Comparison of ENCODE assay signal across 9 cellular contexts in the genomic region with DNA sequence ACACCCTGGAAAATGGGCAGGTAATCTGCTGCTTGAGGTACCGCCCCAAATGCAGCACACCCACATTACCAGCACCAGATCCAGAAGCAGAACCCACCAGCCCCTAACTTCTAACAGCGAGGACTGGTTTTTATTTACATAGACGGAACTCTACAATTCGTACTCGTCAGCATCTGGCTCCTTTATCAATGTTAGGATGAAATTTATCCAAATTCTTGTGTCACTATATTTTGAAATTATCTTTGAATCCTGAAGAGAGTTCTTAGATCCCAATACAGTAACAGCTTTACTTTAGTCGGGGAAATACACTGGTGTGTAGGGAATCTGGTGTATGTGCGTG. TPM values are rescaled to one million over a fixed set of nuclear protein-coding genes. Genes with fewer than 3 reads are reported as not detected.
DNase-seq lines count a peak whose midpoint lies in the region; ATAC-seq and TF ChIP-seq lines count a peak whose summit lies in the region.
"Had no signal": no experiment of that assay in that cellular context is flagged by ENCODE, and none has a peak within 500 bp of the region (broad histone marks: within the 10 kb centered on the region; RNA-seq: fewer than 3 reads in every experiment).

No MANE protein-coding gene starts in this region.

- H2BK5ac ChIP-seq in mesenchymal stem cell (ENCODE audit: low read depth, low read length, poor library complexity, severe bottlenecking): no peak overlapping the region

- intact Hi-C loops in body of pancreas (cut with DNase I): loop anchor here (10.0 kb wide), 1 partner anchor 97 kb away; no protein-coding TSS in a partner anchor

- peaks cover 32% of the 10 kb centered on the region for H3K4me1 Mint-ChIP-seq in activated naive CD4-positive, alpha-beta T cell treated with anti-CD3 and anti-CD28 coated beads, Interleukin-2, amount 50 U/mL, for 24 hours

- peak overlapping the region; percentile 96 for H4K8ac ChIP-seq in mesenchymal stem cell (ENCODE audit: low read length)

- H3K9ac ChIP-seq in mesenchymal stem cell (ENCODE audit: low read length): peak overlapping the region; percentile 95

- WGBS in body of pancreas, 2 donors: 33 to 47% methylated on average over 7 of the region's 7 CpGs
- 61% methylated on average over 3 of the region's 7 CpGs for WGBS in mesenchymal stem cell
- 57 to 61% methylated on average over 7 of the region's 7 CpGs for WGBS in upper lobe of left lung, 2 donors

- no peak overlapping the region for H2AK5ac ChIP-seq in mesenchymal stem cell (ENCODE audit: low read length, severe bottlenecking)

- H3K14ac ChIP-seq in mesenchymal stem cell (ENCODE audit: low read length in 2 of 2): no peak overlapping the region

- TF ChIP-seq POLR2A in body of pancreas (IDR thresholded peaks at IDR 0.05): no peak
- no peak for TF ChIP-seq POLR2A in upper lobe of left lung (IDR thresholded peaks at IDR 0.05)

- H3K4me3 ChIP-seq in body of pancreas: no peak overlapping the region
- peak overlapping the region in 1 of 2 experiments; percentile 96 for H3K4me3 ChIP-seq in mesenchymal stem cell (ENCODE audit: insufficient read depth in 1 of 2, low read depth in 1 of 2, low read length in 2 of 2)
- H3K4me3 ChIP-seq in upper lobe of left lung: peak overlapping the region in 3 of 4 donors; percentile 66 to 77 (median 71)

- H4K91ac ChIP-seq in mesenchymal stem cell (ENCODE audit: low read length): no peak overlapping the region

- DNase-seq in activated naive CD4-positive, alpha-beta T cell treated with anti-CD3 and anti-CD28 coated beads, Interleukin-2, amount 50 U/mL, for 16 hours: no peak
- DNase-seq in body of pancreas (no peak), mesenchymal stem cell (no peak), upper lobe of left lung (no peak), cerebellar nuclear complex (lab: John Stamatoyannopoulos, UW) (no peak), HPDE6-E6E7 (ENCODE audit: extremely low spot score) (no peak), NCI-H1930 (lab: John Stamatoyannopoulos, UW) (no peak)

- no peak for TF ChIP-seq CTCF in body of pancreas (IDR thresholded peaks at IDR 0.05)
- no peak for TF ChIP-seq CTCF in upper lobe of left lung (IDR thresholded peaks at IDR 0.05)

- H3K4me1 ChIP-seq in body of pancreas (peaks cover 21% of the 10 kb centered on the region), mesenchymal stem cell (ENCODE audit: control insufficient read depth, insufficient read depth, low read depth, low read length) (peaks cover 3% of the 10 kb centered on the region), upper lobe of left lung (peaks cover 13 to 27% (median 15%) of the 10 kb centered on the region in 4 donors)

- no peak overlapping the region for H2BK15ac ChIP-seq in mesenchymal stem cell (ENCODE audit: low read depth, poor library complexity, severe bottlenecking)

- H3K4me3 Mint-ChIP-seq in activated naive CD4-positive, alpha-beta T cell treated with anti-CD3 and anti-CD28 coated beads, Interleukin-2, amount 50 U/mL, for 24 hours: peak overlapping the region; percentile 97

- H3K9me3 Mint-ChIP-seq in activated naive CD4-positive, alpha-beta T cell treated with anti-CD3 and anti-CD28 coated beads, Interleukin-2, amount 50 U/mL, for 24 hours: no peaks in the 10 kb centered on the region

- ATAC-seq in body of pancreas (no peak), upper lobe of left lung (ENCODE audit: low FRiP score in 2 of 2) (no peak)

- H2AFZ ChIP-seq in mesenchymal stem cell (ENCODE audit: low read depth, low read length): peak overlapping the region; percentile 15

- no peak overlapping the region for H3K23ac ChIP-seq in mesenchymal stem cell (ENCODE audit: low read length in 2 of 2)

- H3K27me3 Mint-ChIP-seq in activated naive CD4-positive, alpha-beta T cell treated with anti-CD3 and anti-CD28 coated beads, Interleukin-2, amount 50 U/mL, for 24 hours: no peaks in the 10 kb centered on the region

- no peaks in the 10 kb centered on the region for H3K27me3 ChIP-seq in body of pancreas
- H3K27me3 ChIP-seq in mesenchymal stem cell (ENCODE audit: control insufficient read depth in 1 of 2, insufficient read depth in 1 of 2, low read length in 2 of 2): peaks cover 6 to 10% of the 10 kb centered on the region in 2 experiments
- H3K27me3 ChIP-seq in upper lobe of left lung: no peaks in the 10 kb centered on the region

- H3K27ac Mint-ChIP-seq in activated naive CD4-positive, alpha-beta T cell treated with anti-CD3 and anti-CD28 coated beads, Interleukin-2, amount 50 U/mL, for 24 hours: peak overlapping the region; percentile 99

- H3K36me3 Mint-ChIP-seq in activated naive CD4-positive, alpha-beta T cell treated with anti-CD3 and anti-CD28 coated beads, Interleukin-2, amount 50 U/mL, for 24 hours: peaks cover 7% of the 10 kb centered on the region

- no peak overlapping the region for H2BK120ac ChIP-seq in mesenchymal stem cell (ENCODE audit: low read depth, low read length)

- TF ChIP-seq EP300 in upper lobe of left lung (IDR thresholded peaks at IDR 0.05): no peak

- peak overlapping the region; percentile 86 for H3K4me2 ChIP-seq in mesenchymal stem cell (ENCODE audit: low read length, poor library complexity, severe bottlenecking)

- H2BK12ac ChIP-seq in mesenchymal stem cell (ENCODE audit: low read length in 2 of 2): no peak overlapping the region

- H3K18ac ChIP-seq in mesenchymal stem cell (ENCODE audit: low read depth in 1 of 2, low read length in 2 of 2): no peak overlapping the region

- no peaks in the 10 kb centered on the region for H3K9me3 ChIP-seq in body of pancreas
- H3K9me3 ChIP-seq in mesenchymal stem cell (ENCODE audit: control insufficient read depth, low read length): no peaks in the 10 kb centered on the region
- H3K9me3 ChIP-seq in upper lobe of left lung: no peaks in the 10 kb centered on the region

- H3K36me3 ChIP-seq in body of pancreas (replicated peaks in 1 of 2; ENCODE audit: insufficient read depth in 1 of 2, low read depth in 2 of 2) (peaks cover 0 to 10% of the 10 kb centered on the region in 2 donors), mesenchymal stem cell (ENCODE audit: control insufficient read depth in 1 of 2, insufficient read depth in 2 of 2, low read depth in 1 of 2, low read length in 2 of 2) (peaks cover 14 to 25% of the 10 kb centered on the region in 2 experiments), upper lobe of left lung (peaks cover 0 to 23% (median 13%) of the 10 kb centered on the region in 4 donors)

- H3K79me1 ChIP-seq in mesenchymal stem cell (replicated peaks; ENCODE audit: low read length, poor library complexity, severe bottlenecking): peaks cover 25% of the 10 kb centered on the region

- peak overlapping the region; percentile 61 to 76 (median 74) for H3K27ac ChIP-seq in body of pancreas
- peak overlapping the region; percentile 38 for H3K27ac ChIP-seq in mesenchymal stem cell (ENCODE audit: low read length, poor library complexity, severe bottlenecking)
- peak overlapping the region; percentile 76 to 85 (median 82) for H3K27ac ChIP-seq in upper lobe of left lung

- peak overlapping the region in 1 of 2 experiments; percentile 84 for H3K4ac ChIP-seq in mesenchymal stem cell (ENCODE audit: low read depth in 1 of 2, low read length in 2 of 2)

RNA-seq across cellular contexts. Expression of a gene that starts 0.3 kb away (rescaled TPM):
- 10 to 100 TPM; 20.2 to 26.0 TPM for total RNA-seq in body of pancreas
- 30.9 TPM for polyA plus RNA-seq in mesenchymal stem cell (2013, experiment 1 of 2)
- 32.6 TPM for polyA plus RNA-seq in mesenchymal stem cell (2013, experiment 2 of 2)
- total RNA-seq in upper lobe of left lung: 10 to 100 TPM; 10.5 to 24.0 (median 21.9) TPM

RNA-seq across cellular contexts. Expression of a gene that starts 5.6 kb away (rescaled TPM):
- 10 to 100 TPM in 1 of 2 donors, 1 to 10 TPM in 1; 2.6 to 17.1 TPM for total RNA-seq in body of pancreas
- polyA plus RNA-seq in mesenchymal stem cell (2013, experiment 1 of 2): 0.17 TPM
- 0.22 TPM for polyA plus RNA-seq in mesenchymal stem cell (2013, experiment 2 of 2)
- total RNA-seq in upper lobe of left lung: 100 to 1,000 TPM in 5 of 6 donors, 10 to 100 TPM in 1; 45.7 to 272 (median 174) TPM
- total RNA-seq: Daoy had no signal

RNA-seq across cellular contexts. Expression of a gene that starts 26.3 kb away (rescaled TPM):
- total RNA-seq in body of pancreas (1 to 10 TPM; 2.0 to 2.9 TPM), upper lobe of left lung (10 to 100 TPM in 3 of 6 donors, 1 to 10 TPM in 3; 2.9 to 24.1 (median 9.7) TPM)
- polyA plus RNA-seq in mesenchymal stem cell (2013, experiment 1 of 2): 7.0 TPM
- polyA plus RNA-seq in mesenchymal stem cell (2013, experiment 2 of 2): 6.5 TPM

RNA-seq across cellular contexts. Expression of a gene that starts 37.6 kb away (rescaled TPM):
- total RNA-seq in body of pancreas (10 to 100 TPM in 1 of 2 donors, 1 to 10 TPM in 1; 7.9 to 24.6 TPM), upper lobe of left lung (10 to 100 TPM; 18.1 to 82.8 (median 25.8) TPM)
- polyA plus RNA-seq in mesenchymal stem cell (2013, experiment 1 of 2): 12.3 TPM
- 13.2 TPM for polyA plus RNA-seq in mesenchymal stem cell (2013, experiment 2 of 2)

Comparison
In these comparisons a context has a peak if more than half of its experiments do, and no peak if none do; other contexts are left out.
1. H3K4me3 ChIP-seq: peak in upper lobe of left lung (3 of 4); none in body of pancreas (0 of 2).
2. Peak in every context shown above with its lines, with median percentiles within 50 percentile points of each other: H3K27ac ChIP-seq.